ENCODE assay signal across 6 cellular contexts in the genomic region with DNA sequence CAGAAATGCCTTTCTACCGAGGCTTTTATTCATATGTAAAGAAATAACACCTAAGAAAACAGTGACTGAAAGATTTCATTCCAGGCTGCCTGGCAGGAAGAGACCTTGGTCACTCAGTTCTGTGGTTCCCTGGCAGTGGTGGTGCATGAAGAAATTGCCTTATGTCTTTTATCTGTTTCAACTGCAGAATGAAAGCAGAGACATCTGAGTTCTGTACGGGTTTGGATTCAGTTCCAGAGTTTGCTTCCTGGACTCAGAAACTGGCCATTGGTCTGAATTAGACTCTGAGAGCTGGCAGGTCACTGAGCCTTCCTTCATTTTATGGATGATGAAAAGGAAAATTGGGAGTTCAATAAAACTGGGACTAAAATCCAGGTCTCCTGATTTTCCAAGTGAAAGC.
"Had no signal": no experiment of that assay in that cellular context is flagged by ENCODE, and none has a peak within 500 bp of the region (broad histone marks: within the 10 kb centered on the region; RNA-seq: fewer than 3 reads in every experiment).

No MANE protein-coding gene starts in this region.

- DNase-seq: H9, HCEC 1CT, KBM-7 had no signal

- H3K4me3 ChIP-seq: GM23338 had no signal

- H3K27ac ChIP-seq: HL-60 had no signal

- ATAC-seq: GM23338, HepG2 had no signal

- H3K4me2 ChIP-seq: GM23338 had no signal
